23 cellular contexts compared by ENCODE assay signal in genomic region chr9:2955616-2956015, GRCh38.
DNase-seq lines count a peak whose midpoint lies in the region; FAIRE-seq and TF ChIP-seq lines count a peak whose summit lies in the region.
"Had no signal": no experiment of that assay in that cellular context is flagged by ENCODE, and none has a peak within 500 bp of the region (broad histone marks: within the 10 kb centered on the region; RNA-seq: fewer than 3 reads in every experiment).

No MANE protein-coding gene starts in this region.

- peaks cover 11% of the 10 kb centered on the region for H3K27me3 ChIP-seq in hepatocyte
- H3K27me3 ChIP-seq in Peyer's patch, result no peaks in the 10 kb centered on the region

- H3K9me3 ChIP-seq in hepatocyte (ENCODE audit: low read depth), result no peaks in the 10 kb centered on the region
- H3K9me3 ChIP-seq in Peyer's patch, result no peaks in the 10 kb centered on the region

- H4K20me1 ChIP-seq in hepatocyte (ENCODE audit: insufficient read depth, poor library complexity, severe bottlenecking), result no peaks in the 10 kb centered on the region

- H3K4me2 ChIP-seq in hepatocyte, result no peak overlapping the region

- H3K36me3 ChIP-seq in hepatocyte (replicated peaks; ENCODE audit: insufficient read depth, low read depth), result no peaks in the 10 kb centered on the region
- no peaks in the 10 kb centered on the region for H3K36me3 ChIP-seq in Peyer's patch

- H3K4me3 ChIP-seq in choroid plexus epithelial cell (ENCODE audit: low read depth, low read length), result no peak overlapping the region
- no peak overlapping the region for H3K4me3 ChIP-seq in hepatocyte
- no peak overlapping the region for H3K4me3 ChIP-seq in Peyer's patch
- H3K4me3 ChIP-seq: SK-N-MC had no signal

- 51% methylated on average over 2 of the region's 2 CpGs for WGBS in hepatocyte (ENCODE audit: low lambda C conversion rate, missing lambda C conversion rate)

- no peak for TF ChIP-seq CTCF in choroid plexus epithelial cell (conservative IDR thresholded peaks at IDR 0.05; ENCODE audit: low read depth, low read length)
- peak; percentile 20 for TF ChIP-seq CTCF in hepatocyte (IDR thresholded peaks at IDR 0.05; ENCODE audit: poor library complexity)
- no peak for TF ChIP-seq CTCF in Peyer's patch (IDR thresholded peaks at IDR 0.05)

- no peak overlapping the region for H3K27ac ChIP-seq in hepatocyte
- no peak overlapping the region for H3K27ac ChIP-seq in Peyer's patch
- H3K27ac ChIP-seq: C4-2B, SK-N-MC had no signal

- H3K4me1 ChIP-seq in hepatocyte (ENCODE audit: insufficient read depth), result no peaks in the 10 kb centered on the region
- no peaks in the 10 kb centered on the region for H3K4me1 ChIP-seq in Peyer's patch

- peak; percentile 3 for DNase-seq in RKO (ENCODE audit: low spot score)
- DNase-seq in choroid plexus epithelial cell (ENCODE audit: low read depth), result peak; percentile 1
- DNase-seq in hepatocyte (ENCODE audit: low spot score), result no peak
- peak; percentile 17 for DNase-seq in pons (ENCODE audit: low spot score)
- DNase-seq in activated CD4-positive, alpha-beta T cell treated with anti-CD3 and anti-CD28 coated beads, Interleukin-2, amount 50 U/mL, for 4 hours, result no peak
- no peak for DNase-seq in inferior parietal cortex (ENCODE audit: extremely low spot score)
- no peak for DNase-seq in Peyer's patch
- no peak for DNase-seq in GM19239 (ENCODE audit: insufficient read length, low spot score)
- DNase-seq: AML-193; H7; HFFc6; KG1; MV-4-11; NCI-H1436; NCI-H1930; NCI-H526; NK-92 treated with Interleukin-12 subunit alpha and Interleukin-12 subunit beta, amount 100 ng/mL, for 24 hours; SHP77 had no signal

- no peak for FAIRE-seq in GM19239 (lab: Jason Lieb, UNC)
- FAIRE-seq: D721Med, GM12892, GM18507 had no signal

- H3K79me2 ChIP-seq in hepatocyte, result no peaks in the 10 kb centered on the region

- no peaks in the 10 kb centered on the region for H3K9me2 ChIP-seq in hepatocyte (replicated peaks; ENCODE audit: insufficient read depth)

- TF ChIP-seq POLR2A in Peyer's patch (IDR thresholded peaks at IDR 0.05), result no peak

- H2AFZ ChIP-seq in hepatocyte, result no peak overlapping the region

Comparison
In these comparisons a context has a peak if more than half of its experiments do, and no peak if none do; other contexts are left out.
1. DNase-seq: peak in RKO (single experiment), choroid plexus epithelial cell (single experiment) and pons (single experiment); none in hepatocyte (single experiment), activated CD4-positive, alpha-beta T cell treated with anti-CD3 and anti-CD28 coated beads, Interleukin-2, amount 50 U/mL, for 4 hours (0 of 2), inferior parietal cortex (single experiment), Peyer's patch (0 of 3) and GM19239 (single experiment).